In the genomic region with DNA sequence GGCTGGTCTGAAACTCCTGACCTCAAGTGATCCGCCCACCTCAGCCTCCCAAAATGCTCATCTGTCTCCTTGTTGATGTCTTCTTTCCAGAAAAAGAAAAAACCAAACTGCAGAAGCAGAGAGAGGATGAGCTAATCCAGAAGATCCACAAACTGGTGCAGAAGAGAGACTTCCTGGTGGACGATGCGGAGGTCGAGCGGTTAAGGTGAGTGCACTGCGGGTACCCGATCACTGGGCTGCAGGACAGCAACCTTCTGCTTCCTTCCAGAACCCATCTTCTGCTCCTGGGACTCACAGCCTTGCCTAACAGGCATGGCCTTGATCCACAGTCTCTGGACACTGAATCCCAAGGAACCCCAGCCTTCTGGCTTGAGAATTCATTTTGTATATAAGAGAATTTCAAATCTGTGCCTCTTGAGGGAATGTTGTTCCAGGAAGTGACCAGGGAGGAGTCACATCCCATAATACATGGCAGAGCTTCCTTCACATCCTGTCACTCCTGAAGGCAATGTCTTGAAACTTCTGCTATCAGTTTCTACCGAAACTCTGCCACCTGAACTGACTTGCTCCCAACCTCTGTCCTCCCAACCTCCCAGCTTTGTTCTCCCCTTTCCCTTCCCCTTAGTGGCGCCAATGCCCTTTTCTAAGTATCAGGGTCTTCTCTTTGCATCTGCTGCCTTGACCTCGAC, we compare ENCODE assay signal across 26 cellular contexts.
DNase-seq lines count a peak whose midpoint lies in the region; ATAC-seq and TF ChIP-seq lines count a peak whose summit lies in the region.
"Had no signal": no experiment of that assay in that cellular context is flagged by ENCODE, and none has a peak within 500 bp of the region (broad histone marks: within the 10 kb centered on the region; RNA-seq: fewer than 3 reads in every experiment).

No MANE protein-coding gene starts in this region.

- no peak for TF ChIP-seq EP300 in tibial nerve (IDR thresholded peaks at IDR 0.05)

- H3K27me3 ChIP-seq in lower lobe of right lung (ENCODE audit: low read depth) (no peaks in the 10 kb centered on the region), tibial nerve (no peaks in the 10 kb centered on the region)
- H3K27me3 ChIP-seq: BE2C, breast epithelium, heart left ventricle, sigmoid colon, thyroid gland had no signal

- no peak for DNase-seq in stimulated activated naive CD8-positive, alpha-beta T cell treated with anti-CD3 and anti-CD28 coated beads, Interleukin-15, amount 100 ng/mL, for 72 hours
- no peak for DNase-seq in stimulated activated naive CD8-positive, alpha-beta T cell treated with anti-CD3 and anti-CD28 coated beads, Interleukin-15, Interleukin-2, amounts not matched to agents 100 U/mL and 50 U/mL, for 24 hours
- DNase-seq in UCSD-AML1 (lab: John Stamatoyannopoulos, UW; ENCODE audit: unreplicated experiment) (peak; percentile 19), lower lobe of right lung (no peak), NCI-H446 (lab: John Stamatoyannopoulos, UW) (no peak), NAMALWA (ENCODE audit: low spot score) (no peak), tibial nerve (ENCODE audit: low spot score in 2 of 2) (no peak)
- DNase-seq: activated CD4-positive, alpha-beta T cell treated with anti-CD3 and anti-CD28 coated beads for 4 hours; activated naive CD4-positive, alpha-beta T cell treated with Interleukin-2 at 50 U/mL for 16 hours; activated T-cell treated with anti-CD3 and anti-CD28 coated beads, Interleukin-2, amount 50 U/mL, for 4 hours; amygdala; BE2C; COR-L47; effector CD8-positive, alpha-beta T cell; erythroblast; GOT3; heart left ventricle; NCI-H1417 treated with DMSO at 0.1 percent for 48 hours; NCI-H2081 treated with DMSO at 0.1 percent for 48 hours; NCI-H345; NCI-H82; sigmoid colon; thyroid gland had no signal

- H3K27me3 Mint-ChIP-seq in stimulated activated naive CD8-positive, alpha-beta T cell treated with anti-CD3 and anti-CD28 coated beads, Interleukin-15, amount 100 ng/mL, for 72 hours: no peaks in the 10 kb centered on the region
- H3K27me3 Mint-ChIP-seq: IgD-negative memory B cell; stimulated activated naive CD8-positive, alpha-beta T cell treated with anti-CD3 and anti-CD28 coated beads, Interleukin-15, Interleukin-2, amounts not matched to agents 100 ng/mL and 50 ng/mL, for 24 hours had no signal

- TF ChIP-seq CTCF in lower lobe of right lung (IDR thresholded peaks at IDR 0.05): no peak
- TF ChIP-seq CTCF in tibial nerve (IDR thresholded peaks at IDR 0.05): no peak

- H3K4me3 ChIP-seq in lower lobe of right lung: no peak overlapping the region
- H3K4me3 ChIP-seq in tibial nerve: no peak overlapping the region
- H3K4me3 ChIP-seq: breast epithelium, heart left ventricle, sigmoid colon, thyroid gland had no signal

- H3K9me3 ChIP-seq in lower lobe of right lung (peaks cover 10% of the 10 kb centered on the region), tibial nerve (peaks cover 0 to 14% (median 1%) of the 10 kb centered on the region in 4 donors)
- H3K9me3 ChIP-seq: BE2C, thyroid gland had no signal

- H3K4me1 ChIP-seq in lower lobe of right lung (peaks cover 5% of the 10 kb centered on the region), tibial nerve (no peaks in the 10 kb centered on the region)
- H3K4me1 ChIP-seq: breast epithelium, sigmoid colon, thyroid gland had no signal

- H3K4me3 Mint-ChIP-seq in stimulated activated naive CD8-positive, alpha-beta T cell treated with anti-CD3 and anti-CD28 coated beads, Interleukin-15, amount 100 ng/mL, for 72 hours: no peak overlapping the region
- H3K4me3 Mint-ChIP-seq: activated T-cell treated with anti-CD3 and anti-CD28 coated beads, Interleukin-2, amount 50 U/mL, for 4 hours; IgD-negative memory B cell; stimulated activated naive CD8-positive, alpha-beta T cell treated with anti-CD3 and anti-CD28 coated beads, Interleukin-15, Interleukin-2, amounts not matched to agents 100 ng/mL and 50 ng/mL, for 24 hours had no signal

- peaks cover 22 to 23% of the 10 kb centered on the region in 2 donors for H3K9me3 Mint-ChIP-seq in stimulated activated naive CD8-positive, alpha-beta T cell treated with anti-CD3 and anti-CD28 coated beads, Interleukin-15, amount 100 ng/mL, for 72 hours

- H3K27ac ChIP-seq in lower lobe of right lung (peak overlapping the region; percentile 58), tibial nerve (peak overlapping the region in 1 of 4 donors; percentile 17)
- H3K27ac ChIP-seq: breast epithelium, sigmoid colon had no signal

- 88 to 89% methylated on average over 10 of the region's 10 CpGs for WGBS in tibial nerve, 2 donors

- no peak for ATAC-seq in stimulated activated naive CD8-positive, alpha-beta T cell treated with anti-CD3 and anti-CD28 coated beads, Interleukin-15, amount 100 ng/mL, for 72 hours
- no peak for ATAC-seq in stimulated activated naive CD8-positive, alpha-beta T cell treated with anti-CD3 and anti-CD28 coated beads, Interleukin-15, Interleukin-2, amounts not matched to agents 100 U/mL and 50 U/mL, for 24 hours
- ATAC-seq in lower lobe of right lung: no peak
- ATAC-seq: activated T-cell treated with anti-CD3 and anti-CD28 coated beads, Interleukin-2, amount 50 U/mL, for 4 hours had no signal

- H3K36me3 ChIP-seq in lower lobe of right lung: peaks cover 19% of the 10 kb centered on the region
- H3K36me3 ChIP-seq in tibial nerve: peaks cover 0 to 82% (median 0%) of the 10 kb centered on the region in 3 donors
- H3K36me3 ChIP-seq: BE2C, breast epithelium had no signal

- intact Hi-C loops in lower lobe of right lung (cut with DNase I): no loop called here

- TF ChIP-seq POLR2A in tibial nerve (IDR thresholded peaks at IDR 0.05): no peak

- peak overlapping the region; percentile 29 to 95 for H3K27ac Mint-ChIP-seq in stimulated activated naive CD8-positive, alpha-beta T cell treated with anti-CD3 and anti-CD28 coated beads, Interleukin-15, amount 100 ng/mL, for 72 hours
- H3K27ac Mint-ChIP-seq: IgD-negative memory B cell; stimulated activated naive CD8-positive, alpha-beta T cell treated with anti-CD3 and anti-CD28 coated beads, Interleukin-15, Interleukin-2, amounts not matched to agents 100 ng/mL and 50 ng/mL, for 24 hours had no signal

- H3K4me1 Mint-ChIP-seq in stimulated activated naive CD8-positive, alpha-beta T cell treated with anti-CD3 and anti-CD28 coated beads, Interleukin-15, amount 100 ng/mL, for 72 hours: peaks cover 19% of the 10 kb centered on the region
